ENCODE assay signal across 8 cellular contexts in the genomic region with DNA sequence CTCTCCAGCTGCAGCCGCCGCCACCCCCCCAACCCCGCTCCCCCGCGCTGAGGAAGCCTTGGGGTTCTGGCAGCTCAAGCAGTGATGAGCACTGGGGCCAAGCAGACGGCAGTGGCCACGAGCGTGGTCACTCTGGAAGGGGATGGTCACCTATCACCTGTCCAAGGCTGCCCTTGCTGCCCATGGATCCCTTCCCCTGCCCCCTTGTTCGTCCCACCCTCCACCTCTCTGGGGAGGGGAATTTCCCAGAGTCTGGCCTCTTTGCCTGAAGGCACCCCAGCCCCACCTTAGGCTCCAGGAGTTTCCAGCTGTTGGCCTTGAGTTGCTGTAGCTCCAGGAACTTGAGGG. TPM values are rescaled to one million over a fixed set of nuclear protein-coding genes. Genes with fewer than 3 reads are reported as not detected.
A peak's percentile ranks its signal among the peaks of the same experiment; 100 is the strongest.
DNase-seq lines count a peak whose midpoint lies in the region; ATAC-seq and TF ChIP-seq lines count a peak whose summit lies in the region.

No MANE protein-coding gene starts in this region.

- ATAC-seq in HG03095 (IDR thresholded peaks at IDR 0.05; ENCODE audit: unreplicated experiment): peak; percentile 3
- no peak for ATAC-seq in naive B cell (ENCODE audit: low read depth in 2 of 2)
- ATAC-seq in GM21447 (IDR thresholded peaks at IDR 0.05; ENCODE audit: unreplicated experiment): no peak

- peak overlapping the region; percentile 83 to 95 (median 91) for H3K4me3 Mint-ChIP-seq in naive B cell

- H3K36me3 ChIP-seq in brain microvascular endothelial cell (replicated peaks): no peaks in the 10 kb centered on the region

- H3K4me3 ChIP-seq in AG09309 (ENCODE audit: control insufficient read depth, low read depth, low read length) (peak overlapping the region; percentile 84), brain microvascular endothelial cell (ENCODE audit: low read depth, low read length) (peak overlapping the region; percentile 73)

- peaks cover 6% of the 10 kb centered on the region for H3K27me3 ChIP-seq in brain microvascular endothelial cell (replicated peaks)

- in situ Hi-C loops in brain microvascular endothelial cell (cut with HindIII; ENCODE audit: low pct_ligation_motif_present, low sequenced_read_pairs): no loop called here

- H3K36me3 Mint-ChIP-seq in naive B cell: no peaks in the 10 kb centered on the region

- peaks cover 21 to 30% (median 29%) of the 10 kb centered on the region in 3 donors for H3K4me1 Mint-ChIP-seq in naive B cell

- no peaks in the 10 kb centered on the region for H3K9me3 Mint-ChIP-seq in naive B cell

- peak overlapping the region in 3 of 6 donors; percentile 20 to 87 (median 75) for H3K27ac Mint-ChIP-seq in naive B cell

- TF ChIP-seq CTCF in AG09309 (IDR thresholded peaks at IDR 0.05; ENCODE audit: control insufficient read depth, insufficient read depth, low read depth, low read length, missing control alignments) (no peak), brain microvascular endothelial cell (IDR thresholded peaks at IDR 0.05; ENCODE audit: low read depth, low read length, missing control alignments) (no peak)

- H3K27ac ChIP-seq in brain microvascular endothelial cell: no peak overlapping the region

- DNase-seq in AG09309 (ENCODE audit: low read depth): no peak
- DNase-seq in brain microvascular endothelial cell: no peak
- DNase-seq in naive B cell: no peak
- no peak for DNase-seq in DMS 273 (lab: John Stamatoyannopoulos, UW; ENCODE audit: unreplicated experiment)
- no peak for DNase-seq in COLO829 (ENCODE audit: low spot score)
- no peak for DNase-seq in NK-92 treated with Interleukin-12 subunit alpha and Interleukin-12 subunit beta, amount 100 ng/mL, for 24 hours (lab: John Stamatoyannopoulos, UW)

- no peaks in the 10 kb centered on the region for H3K27me3 Mint-ChIP-seq in naive B cell

RNA-seq across cellular contexts. Expression of a gene that starts 7.2 kb away (rescaled TPM):
- 100 to 1,000 TPM in 1 of 6 donors, 10 to 100 TPM in 5; 66.8 to 124 (median 73.1) TPM for polyA plus RNA-seq in naive B cell (ENCODE audit: low read depth in 6 of 6)
